In genomic region chr11:22169833-22170232, GRCh38 we compare ENCODE assay signal across 9 cellular contexts. TPM values are rescaled to one million over a fixed set of nuclear protein-coding genes. Genes with fewer than 3 reads are reported as not detected.
A peak's percentile ranks its signal among the peaks of the same experiment; 100 is the strongest.
DNase-seq lines count a peak whose midpoint lies in the region; ATAC-seq and TF ChIP-seq lines count a peak whose summit lies in the region.
"Had no signal": no experiment of that assay in that cellular context is flagged by ENCODE, and none has a peak within 500 bp of the region (broad histone marks: within the 10 kb centered on the region; RNA-seq: fewer than 3 reads in every experiment).

No MANE protein-coding gene starts in this region.

- no peaks in the 10 kb centered on the region for H3K36me3 ChIP-seq in OCI-LY1 (ENCODE audit: insufficient read depth, low read length)
- H3K36me3 ChIP-seq in naive thymus-derived CD4-positive, alpha-beta T cell (ENCODE audit: control insufficient read depth in 2 of 3, insufficient read depth in 3 of 3, low read length in 3 of 3), result no peaks in the 10 kb centered on the region

- no peak overlapping the region for H3K4me2 ChIP-seq in OCI-LY1 (ENCODE audit: low read length)

- POLR2A ChIA-PET in naive thymus-derived CD4-positive, alpha-beta T cell (lab: Charles Lee), result no interaction called here

- H3F3A ChIP-seq in OCI-LY1 (ENCODE audit: insufficient read depth, low read length), result no peaks in the 10 kb centered on the region

- no peaks in the 10 kb centered on the region for H3K9me3 Mint-ChIP-seq in CD14-positive monocyte
- peaks cover 0 to 1% (median 0%) of the 10 kb centered on the region in 11 donors for H3K9me3 Mint-ChIP-seq in naive thymus-derived CD4-positive, alpha-beta T cell

- H3K4me3 ChIP-seq in OCI-LY1 (ENCODE audit: low read depth, low read length, poor library complexity, severe bottlenecking), result no peak overlapping the region
- H3K4me3 ChIP-seq in naive thymus-derived CD4-positive, alpha-beta T cell (ENCODE audit: low read length), result no peak overlapping the region

- peak; percentile 60 for ATAC-seq in HG02885 (IDR thresholded peaks at IDR 0.05; ENCODE audit: poor library complexity, unreplicated experiment)
- ATAC-seq in naive thymus-derived CD4-positive, alpha-beta T cell, result no peak

- H4K20me1 ChIP-seq in OCI-LY1 (ENCODE audit: insufficient read depth, low read length), result no peaks in the 10 kb centered on the region

- H3K9me3 ChIP-seq in OCI-LY1 (ENCODE audit: low read length), result no peaks in the 10 kb centered on the region
- no peaks in the 10 kb centered on the region for H3K9me3 ChIP-seq in naive thymus-derived CD4-positive, alpha-beta T cell (ENCODE audit: control insufficient read depth in 2 of 3, low read length in 3 of 3)

- H3K4me3 Mint-ChIP-seq in CD14-positive monocyte, result no peak overlapping the region
- H3K4me3 Mint-ChIP-seq in naive thymus-derived CD4-positive, alpha-beta T cell, result no peak overlapping the region

- H3K27me3 Mint-ChIP-seq in CD14-positive monocyte (ENCODE audit: low read depth in 3 of 3), result peaks cover 0 to 5% (median 2%) of the 10 kb centered on the region in 3 donors
- H3K27me3 Mint-ChIP-seq in naive thymus-derived CD4-positive, alpha-beta T cell, result peaks cover 0 to 6% (median 1%) of the 10 kb centered on the region in 5 donors

- H3K27ac ChIP-seq in OCI-LY1 (ENCODE audit: low read depth, low read length, poor library complexity, severe bottlenecking), result no peak overlapping the region
- no peak overlapping the region for H3K27ac ChIP-seq in naive thymus-derived CD4-positive, alpha-beta T cell (ENCODE audit: low read depth, low read length)

- intact Hi-C loops in CD14-positive monocyte (cut with micrococcal nuclease), result no loop called here
- intact Hi-C loops in naive thymus-derived CD4-positive, alpha-beta T cell (cut with micrococcal nuclease), result no loop called here

- no peak overlapping the region for H2AFZ ChIP-seq in OCI-LY1 (ENCODE audit: low read length)

- DNase-seq in CD14-positive monocyte (ENCODE audit: low spot score) (no peak), iris pigment epithelial cell (ENCODE audit: low read depth) (peak; percentile 12)
- no peak for DNase-seq in effector CD8-positive, alpha-beta T cell (lab: John Stamatoyannopoulos, UW)
- no peak for DNase-seq in naive thymus-derived CD4-positive, alpha-beta T cell
- DNase-seq in central memory CD4-positive, alpha-beta T cell, result no peak
- DNase-seq in activated effector memory CD4-positive, alpha-beta T cell treated with anti-CD3 and anti-CD28 coated beads, Interleukin-2, amount 50 U/mL, for 16 hours, result no peak
- DNase-seq: T-helper 2 cell had no signal

- H3K9ac ChIP-seq in OCI-LY1 (ENCODE audit: low read length), result no peak overlapping the region

- H3K9me2 ChIP-seq in OCI-LY1 (ENCODE audit: low read depth, low read length), result no peaks in the 10 kb centered on the region

- no peaks in the 10 kb centered on the region for H3K27me3 ChIP-seq in OCI-LY1 (ENCODE audit: insufficient read depth, low read length)
- no peaks in the 10 kb centered on the region for H3K27me3 ChIP-seq in naive thymus-derived CD4-positive, alpha-beta T cell (ENCODE audit: control insufficient read depth in 2 of 2, insufficient read depth in 2 of 2, low read length in 2 of 2)

- no peak overlapping the region for H3K27ac Mint-ChIP-seq in CD14-positive monocyte
- H3K27ac Mint-ChIP-seq in naive thymus-derived CD4-positive, alpha-beta T cell, result no peak overlapping the region

- H3K36me3 Mint-ChIP-seq in CD14-positive monocyte, result no peaks in the 10 kb centered on the region
- H3K36me3 Mint-ChIP-seq in naive thymus-derived CD4-positive, alpha-beta T cell, result no peaks in the 10 kb centered on the region

- no peaks in the 10 kb centered on the region for H3K4me1 ChIP-seq in OCI-LY1 (ENCODE audit: insufficient read depth, low read length, severe bottlenecking)
- H3K4me1 ChIP-seq in naive thymus-derived CD4-positive, alpha-beta T cell (ENCODE audit: control insufficient read depth in 2 of 2, insufficient read depth in 2 of 2, low read length in 2 of 2), result no peaks in the 10 kb centered on the region

- TF ChIP-seq CTCF in CD14-positive monocyte (IDR thresholded peaks at IDR 0.05) (peak; percentile 68), OCI-LY1 (IDR thresholded peaks at IDR 0.05; ENCODE audit: low read length) (peak; percentile 39; the same call in 1 of the 2 replicates)

- H3K79me2 ChIP-seq in OCI-LY1 (ENCODE audit: insufficient read depth, low read length), result no peaks in the 10 kb centered on the region

- peaks cover 6% of the 10 kb centered on the region for H3K4me1 Mint-ChIP-seq in CD14-positive monocyte
- H3K4me1 Mint-ChIP-seq in naive thymus-derived CD4-positive, alpha-beta T cell, result no peaks in the 10 kb centered on the region

- CTCF ChIA-PET in naive thymus-derived CD4-positive, alpha-beta T cell (lab: Charles Lee), result no interaction called here

RNA-seq across cellular contexts. Expression of gene ANO5, which starts 23.1 kb away (rescaled TPM):
- polyA plus RNA-seq in CD14-positive monocyte, result 1 to 10 TPM; 1.0 to 1.1 TPM
- under 1 TPM in 3 of 5 experiments, not detected in 2; 0.07 to 0.12 (median 0.11) TPM for total RNA-seq in naive thymus-derived CD4-positive, alpha-beta T cell
- polyA plus RNA-seq in naive thymus-derived CD4-positive, alpha-beta T cell, result not detected
